ENCODE assay signal across 26 cellular contexts in the genomic region with DNA sequence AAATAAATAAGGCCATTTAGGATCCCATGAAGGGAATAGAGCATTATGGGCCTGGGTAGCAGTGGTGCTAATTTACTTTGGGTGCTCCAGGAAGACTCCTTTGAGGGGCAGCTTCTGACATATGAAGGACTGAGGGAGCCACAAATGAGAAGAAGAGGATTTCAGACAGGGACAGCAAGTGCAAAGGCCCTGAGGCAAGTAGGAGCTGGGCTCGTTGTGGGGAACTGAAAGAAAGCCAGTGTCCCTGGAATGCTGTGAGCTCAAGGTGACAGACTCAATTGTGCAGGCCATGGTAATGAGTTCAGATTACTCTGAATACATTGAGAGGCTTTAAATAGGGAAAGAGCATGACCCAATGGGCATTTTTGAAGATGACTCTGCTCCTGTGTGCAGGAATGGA.
"Had no signal": no experiment of that assay in that cellular context is flagged by ENCODE, and none has a peak within 500 bp of the region (broad histone marks: within the 10 kb centered on the region; RNA-seq: fewer than 3 reads in every experiment).

No MANE protein-coding gene starts in this region.

- H3K27ac ChIP-seq: colonic mucosa, epithelial cell of prostate, esophagus squamous epithelium, gastrocnemius medialis, heart right ventricle, left lung, lower lobe of right lung had no signal

- DNase-seq: colonic mucosa; cortex of kidney; effector CD8-positive, alpha-beta T cell; effector memory CD8-positive, alpha-beta T cell; endodermal cell; erythroblast; esophagus squamous epithelium; foreskin fibroblast; foreskin melanocyte; gastrocnemius medialis; glutamatergic neuron; head of caudate nucleus; heart right ventricle; hippocampal formation; left cardiac atrium; left lung; left ventricle myocardium superior; lower lobe of right lung; mesenchymal stem cell; midbrain; naive thymus-derived CD4-positive, alpha-beta T cell had no signal

- H3K9me3 ChIP-seq: colonic mucosa, esophagus squamous epithelium, gastrocnemius medialis, heart right ventricle, left lung, lower lobe of right lung had no signal

- H3K36me3 ChIP-seq: colonic mucosa, esophagus squamous epithelium, gastrocnemius medialis, heart right ventricle, left lung, lower lobe of right lung had no signal

- H3K4me3 ChIP-seq: colonic mucosa, esophagus squamous epithelium, gastrocnemius medialis, heart right ventricle, left lung, lower lobe of right lung had no signal

- H3K4me1 ChIP-seq: colonic mucosa, gastrocnemius medialis, heart right ventricle, left lung, lower lobe of right lung had no signal

- FAIRE-seq: endometrium, islet of Langerhans, keratinocyte had no signal

- ATAC-seq: effector memory CD8-positive, alpha-beta T cell; esophagus mucosa; gastrocnemius medialis; heart right ventricle; left cardiac atrium; left lung; left ventricle myocardium superior; lower lobe of right lung; naive thymus-derived CD4-positive, alpha-beta T cell had no signal

- H3K27me3 ChIP-seq: colonic mucosa, esophagus squamous epithelium, gastrocnemius medialis, left lung had no signal
